In the genomic region with DNA sequence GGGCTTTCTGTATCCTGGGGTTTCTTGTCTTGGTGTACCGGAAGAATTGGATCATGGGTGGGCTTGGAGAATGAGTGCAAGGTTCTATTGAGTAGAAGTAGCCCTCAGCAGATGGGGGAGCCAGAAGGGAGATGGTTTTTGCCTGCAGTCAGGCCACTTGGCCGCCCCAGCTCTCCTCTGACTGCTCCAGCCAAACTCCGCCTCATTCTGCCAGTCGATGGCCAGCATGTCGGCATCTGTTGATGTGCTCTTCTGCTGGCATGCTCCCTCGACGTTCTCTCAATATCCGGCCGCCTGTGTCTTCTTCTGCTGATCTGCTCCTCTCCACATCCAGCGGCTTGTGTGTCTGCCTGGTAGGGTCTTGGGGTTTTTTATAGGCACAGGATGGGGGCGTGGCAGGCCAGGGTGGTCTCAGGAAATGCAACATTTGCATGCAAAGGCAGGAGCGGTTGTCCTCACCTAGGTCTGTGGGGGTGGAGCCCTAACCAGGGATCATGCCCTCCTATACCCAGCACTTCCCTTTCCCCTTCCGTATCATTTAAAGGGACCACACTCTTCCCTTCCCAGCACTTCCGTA, we compare ENCODE assay signal across 13 cellular contexts. TPM values are rescaled to one million over a fixed set of nuclear protein-coding genes. Genes with fewer than 3 reads are reported as not detected.
A peak's percentile ranks its signal among the peaks of the same experiment; 100 is the strongest.
DNase-seq lines count a peak whose midpoint lies in the region; ATAC-seq and TF ChIP-seq lines count a peak whose summit lies in the region.
"Had no signal": no experiment of that assay in that cellular context is flagged by ENCODE, and none has a peak within 500 bp of the region (broad histone marks: within the 10 kb centered on the region; RNA-seq: fewer than 3 reads in every experiment).

No MANE protein-coding gene starts in this region.

- TF ChIP-seq POLR2A in heart left ventricle (IDR thresholded peaks at IDR 0.05) = no peak

- peak overlapping the region; percentile 4 for H2BK120ac ChIP-seq in trophoblast cell (ENCODE audit: insufficient read depth, low read length, poor library complexity)

- no peak overlapping the region for H3K18ac ChIP-seq in trophoblast cell (ENCODE audit: low read length)

- H3K4me1 Mint-ChIP-seq in T-helper 17 cell = no peaks in the 10 kb centered on the region

- no peak overlapping the region for H4K8ac ChIP-seq in trophoblast cell (ENCODE audit: low read depth, low read length)

- DNase-seq in heart left ventricle (peak in 1 of 5 donors; percentile 33), cardiac septum (ENCODE audit: low spot score) (no peak), right atrium auricular region (ENCODE audit: low spot score) (no peak), trophoblast cell (no peak), aorta (no peak), T-helper 17 cell (no peak), NCI-H345 (lab: John Stamatoyannopoulos, UW) (no peak)
- DNase-seq in stimulated activated naive CD4-positive, alpha-beta T cell (lab: John Stamatoyannopoulos, UW) = no peak
- DNase-seq: activated CD4-positive, CD25-positive, alpha-beta regulatory T cell; adrenal gland; gastrocnemius medialis; NCI-H1417 treated with DMSO at 0.1 percent for 48 hours; SJCRH30 had no signal

- TF ChIP-seq CTCF in heart left ventricle (IDR thresholded peaks at IDR 0.05) (no peak), right atrium auricular region (IDR thresholded peaks at IDR 0.05) (no peak)

- H2BK12ac ChIP-seq in trophoblast cell (ENCODE audit: low read length) = no peak overlapping the region

- H3K4ac ChIP-seq in trophoblast cell (ENCODE audit: low read depth, low read length) = no peak overlapping the region

- no peak overlapping the region for H3K4me3 Mint-ChIP-seq in T-helper 17 cell

- no peak overlapping the region for H4K91ac ChIP-seq in trophoblast cell (ENCODE audit: low read depth, low read length)

- H3K27me3 ChIP-seq in heart left ventricle (no peaks in the 10 kb centered on the region), right atrium auricular region (no peaks in the 10 kb centered on the region), trophoblast cell (ENCODE audit: insufficient read depth, low read length) (no peaks in the 10 kb centered on the region), aorta (ENCODE audit: control insufficient read depth in 1 of 2, insufficient read depth in 2 of 2, low read length in 1 of 2) (no peaks in the 10 kb centered on the region)
- H3K27me3 ChIP-seq: adrenal gland, gastrocnemius medialis, SJCRH30 had no signal

- H3K4me1 ChIP-seq in heart left ventricle = peaks cover 0 to 32% (median 11%) of the 10 kb centered on the region in 12 donors
- peaks cover 0 to 23% of the 10 kb centered on the region in 2 donors for H3K4me1 ChIP-seq in right atrium auricular region
- H3K4me1 ChIP-seq in trophoblast cell (ENCODE audit: control insufficient read depth in 1 of 2, insufficient read depth in 2 of 2, low read length in 2 of 2) = peaks cover 7 to 9% of the 10 kb centered on the region in 2 experiments
- H3K4me1 ChIP-seq in aorta (ENCODE audit: control insufficient read depth in 1 of 2, insufficient read depth in 2 of 2, low read length in 2 of 2) = peaks cover 0 to 2% of the 10 kb centered on the region in 2 donors
- H3K4me1 ChIP-seq: gastrocnemius medialis had no signal

- ATAC-seq in heart left ventricle (peak in 1 of 4 donors; percentile 2), aorta (ENCODE audit: low FRiP score) (no peak), T-helper 17 cell (no peak)

- H3K27ac ChIP-seq in heart left ventricle = peak overlapping the region in 11 of 12 donors; percentile 31 to 88 (median 64)
- peak overlapping the region; percentile 51 to 59 for H3K27ac ChIP-seq in right atrium auricular region
- H3K27ac ChIP-seq in trophoblast cell (ENCODE audit: low read depth, low read length) = no peak overlapping the region
- H3K27ac ChIP-seq in aorta (ENCODE audit: low read depth in 1 of 2, low read length in 2 of 2) = peak overlapping the region; percentile 51 to 58

- WGBS in heart left ventricle, 4 donors = 74 to 82% (median 76%) methylated on average over 14 of the region's 14 CpGs
- WGBS in trophoblast cell (ENCODE audit: extremely low coverage, insufficient coverage, insufficient read length) = no CpG with 5 or more reads among the region's 14 CpGs
- 39 to 46% methylated on average over 14 of the region's 14 CpGs for WGBS in aorta, 2 donors

- H3K36me3 Mint-ChIP-seq in T-helper 17 cell (ENCODE audit: low read depth) = no peaks in the 10 kb centered on the region

- no peak overlapping the region for H2AFZ ChIP-seq in trophoblast cell (ENCODE audit: insufficient read depth, low read length, poor library complexity)

- no peak overlapping the region for H2BK5ac ChIP-seq in trophoblast cell (ENCODE audit: low read depth, low read length, poor library complexity)

- H2AK5ac ChIP-seq in trophoblast cell (ENCODE audit: low read length) = no peak overlapping the region

- H3K9me3 ChIP-seq in heart left ventricle (no peaks in the 10 kb centered on the region), right atrium auricular region (no peaks in the 10 kb centered on the region), trophoblast cell (ENCODE audit: insufficient read depth, low read depth, low read length) (peaks cover 4% of the 10 kb centered on the region), aorta (ENCODE audit: control insufficient read depth, low read length) (no peaks in the 10 kb centered on the region), T-helper 17 cell (ENCODE audit: control insufficient read depth, low read length, poor library complexity, severe bottlenecking) (no peaks in the 10 kb centered on the region)
- H3K9me3 ChIP-seq: adrenal gland, gastrocnemius medialis, SJCRH30 had no signal

- intact Hi-C loops in heart left ventricle (cut with DNase I) (no loop called here), cardiac septum (cut with DNase I) (no loop called here), aorta (cut with DNase I) (no loop called here)

- H3K27ac Mint-ChIP-seq in T-helper 17 cell = no peak overlapping the region

- no peak overlapping the region for H3K9ac ChIP-seq in trophoblast cell (ENCODE audit: low read length)

- H3K23ac ChIP-seq in trophoblast cell (ENCODE audit: low read length) = no peak overlapping the region

- H3K4me3 ChIP-seq in heart left ventricle = no peak overlapping the region
- no peak overlapping the region for H3K4me3 ChIP-seq in right atrium auricular region
- no peak overlapping the region for H3K4me3 ChIP-seq in trophoblast cell (ENCODE audit: low read depth, low read length)
- no peak overlapping the region for H3K4me3 ChIP-seq in aorta (ENCODE audit: low read length in 2 of 2)
- H3K4me3 ChIP-seq: adrenal gland, gastrocnemius medialis, SJCRH30 had no signal

- H3K14ac ChIP-seq in trophoblast cell (ENCODE audit: low read length) = no peak overlapping the region

- no peak overlapping the region for H4K12ac ChIP-seq in trophoblast cell (ENCODE audit: low read depth, low read length)

- H3K4me2 ChIP-seq in trophoblast cell (ENCODE audit: low read length) = no peak overlapping the region

- peaks cover 7% of the 10 kb centered on the region for H3K79me1 ChIP-seq in trophoblast cell (ENCODE audit: low read length)

- H3K27me3 Mint-ChIP-seq in T-helper 17 cell = no peaks in the 10 kb centered on the region

- H3K79me2 ChIP-seq in trophoblast cell (ENCODE audit: control insufficient read depth, insufficient read depth, low read length, poor library complexity) = no peaks in the 10 kb centered on the region

- no peaks in the 10 kb centered on the region for H3K36me3 ChIP-seq in heart left ventricle
- H3K36me3 ChIP-seq in right atrium auricular region = no peaks in the 10 kb centered on the region
- H3K36me3 ChIP-seq in trophoblast cell (ENCODE audit: control insufficient read depth in 1 of 2, insufficient read depth in 2 of 2, low read length in 2 of 2) = no peaks in the 10 kb centered on the region
- H3K36me3 ChIP-seq in aorta (ENCODE audit: control insufficient read depth in 1 of 2, insufficient read depth in 2 of 2, low read length in 1 of 2) = no peaks in the 10 kb centered on the region
- H3K36me3 ChIP-seq: adrenal gland, gastrocnemius medialis, SJCRH30 had no signal

RNA-seq across cellular contexts. Expression of gene TNS3, which starts 40.2 kb away (rescaled TPM):
- total RNA-seq in heart left ventricle (100 to 1,000 TPM in 1 of 9 donors, 10 to 100 TPM in 8; 29.6 to 116 (median 37.2) TPM), cardiac septum (29.0 TPM), right atrium auricular region (10 to 100 TPM; 39.7 to 44.4 TPM), aorta (100 to 1,000 TPM; 117 to 140 TPM), T-helper 17 cell (1 to 10 TPM; 2.3 to 2.6 TPM)
- polyA plus RNA-seq in heart left ventricle (10 to 100 TPM; 10.1 to 12.9 TPM), aorta (10 to 100 TPM; 40.5 to 56.1 TPM)
- 85.9 and 86.5 TPM in 2 replicates for polyA plus RNA-seq in trophoblast cell (2013)
